27 cellular contexts compared by ENCODE assay signal in the genomic region with DNA sequence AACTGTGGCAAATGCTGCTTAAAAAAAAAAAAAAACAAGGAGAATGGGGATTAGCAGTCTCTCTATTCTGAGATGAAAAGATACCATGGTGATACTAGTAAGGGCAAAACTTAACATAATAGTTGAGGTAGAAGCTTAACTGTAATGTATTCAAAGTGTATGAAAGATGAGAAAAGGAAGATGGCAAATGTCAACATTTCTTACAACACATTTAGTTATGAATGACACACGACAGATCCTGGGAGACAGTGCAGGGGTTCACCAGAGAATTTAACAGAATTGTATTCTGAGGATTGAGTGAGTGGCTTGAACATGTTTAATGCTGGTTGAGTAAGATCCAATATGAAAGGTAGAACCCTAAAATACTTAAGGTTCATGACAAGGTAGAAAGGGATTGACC. TPM values are rescaled to one million over a fixed set of nuclear protein-coding genes. Genes with fewer than 3 reads are reported as not detected.
DNase-seq lines count a peak whose midpoint lies in the region; ATAC-seq and TF ChIP-seq lines count a peak whose summit lies in the region.
"Had no signal": no experiment of that assay in that cellular context is flagged by ENCODE, and none has a peak within 500 bp of the region (broad histone marks: within the 10 kb centered on the region; RNA-seq: fewer than 3 reads in every experiment).

No MANE protein-coding gene starts in this region.

- H4K20me1 ChIP-seq in neural cell (ENCODE audit: insufficient read depth) = no peaks in the 10 kb centered on the region

- H3K9me3 ChIP-seq in neural cell (ENCODE audit: low read length) (no peaks in the 10 kb centered on the region), left lung (no peaks in the 10 kb centered on the region)
- H3K9me3 ChIP-seq: A549, esophagus muscularis mucosa, vagina had no signal

- no peaks in the 10 kb centered on the region for H3K27me3 ChIP-seq in neural cell (ENCODE audit: insufficient read depth, low read depth, low read length)
- H3K27me3 ChIP-seq in left lung = no peaks in the 10 kb centered on the region
- H3K27me3 ChIP-seq: esophagus muscularis mucosa, vagina had no signal

- peaks cover 41% of the 10 kb centered on the region for H3K4me1 Mint-ChIP-seq in activated CD8-positive, alpha-beta memory T cell treated with anti-CD3 and anti-CD28 coated beads, Interleukin-2, amount 10 ng/mL, durations not matched to agents 7 days and 5 days
- peaks cover 64% of the 10 kb centered on the region for H3K4me1 Mint-ChIP-seq in activated naive CD8-positive, alpha-beta T cell (ENCODE audit: low read depth)

- H3K36me3 Mint-ChIP-seq in activated CD8-positive, alpha-beta memory T cell treated with anti-CD3 and anti-CD28 coated beads, Interleukin-2, amount 10 ng/mL, durations not matched to agents 7 days and 5 days = peaks cover 40% of the 10 kb centered on the region
- peaks cover 7% of the 10 kb centered on the region for H3K36me3 Mint-ChIP-seq in activated naive CD8-positive, alpha-beta T cell

- intact Hi-C loops in left lung (cut with DNase I) = no loop called here

- no peaks in the 10 kb centered on the region for H3F3A ChIP-seq in neural cell (ENCODE audit: insufficient read depth, low read length, poor library complexity, severe bottlenecking)

- no peak overlapping the region for H3K4me3 Mint-ChIP-seq in activated CD8-positive, alpha-beta memory T cell treated with anti-CD3 and anti-CD28 coated beads, Interleukin-2, amount 10 ng/mL, durations not matched to agents 7 days and 5 days
- no peak overlapping the region for H3K4me3 Mint-ChIP-seq in activated naive CD8-positive, alpha-beta T cell

- H3K27me3 Mint-ChIP-seq in activated CD8-positive, alpha-beta memory T cell treated with anti-CD3 and anti-CD28 coated beads, Interleukin-2, amount 10 ng/mL, durations not matched to agents 7 days and 5 days = no peaks in the 10 kb centered on the region
- no peaks in the 10 kb centered on the region for H3K27me3 Mint-ChIP-seq in activated naive CD8-positive, alpha-beta T cell

- no peak overlapping the region for H3K9ac ChIP-seq in neural cell (ENCODE audit: low read length)

- H3K27ac ChIP-seq in neural cell (ENCODE audit: low read length) (no peak overlapping the region), left lung (no peak overlapping the region)
- H3K27ac ChIP-seq: A549, C4-2B, esophagus muscularis mucosa, vagina had no signal

- no peaks in the 10 kb centered on the region for H3K4me1 ChIP-seq in left lung
- H3K4me1 ChIP-seq: A549 had no signal

- peaks cover 4% of the 10 kb centered on the region for H3K36me3 ChIP-seq in neural cell (ENCODE audit: insufficient read depth, low read length)
- peaks cover 0 to 31% of the 10 kb centered on the region in 2 donors for H3K36me3 ChIP-seq in left lung
- H3K36me3 ChIP-seq: vagina had no signal

- ATAC-seq in activated CD8-positive, alpha-beta memory T cell treated with anti-CD3 and anti-CD28 coated beads, Interleukin-2, amount 10 ng/mL, durations not matched to agents 7 days and 5 days = no peak
- ATAC-seq in GM21737 (IDR thresholded peaks at IDR 0.05; ENCODE audit: unreplicated experiment) = peak; percentile 22
- no peak for ATAC-seq in left lung
- ATAC-seq: A549, left colon, SK-N-SH treated with all-trans-retinoic acid at 6 μM for 48 hours had no signal

- no peak for TF ChIP-seq CTCF in neural cell (IDR thresholded peaks at IDR 0.05; ENCODE audit: poor library complexity, severe bottlenecking)
- TF ChIP-seq CTCF in left lung (IDR thresholded peaks at IDR 0.05) = no peak

- CTCF ChIA-PET in activated CD8-positive, alpha-beta memory T cell treated with anti-CD3 and anti-CD28 coated beads, Interleukin-2, amount 10 ng/mL, durations not matched to agents 7 days and 5 days (lab: Charles Lee) = interaction anchor here (1.0 kb wide), 1 partner anchor 53 kb away, joined by 3 read pairs; a partner anchor contains a TSS

- peaks cover 57% of the 10 kb centered on the region for H3K79me2 ChIP-seq in neural cell (replicated peaks; ENCODE audit: insufficient read depth, low read length)

- H3K9me3 Mint-ChIP-seq in activated CD8-positive, alpha-beta memory T cell treated with anti-CD3 and anti-CD28 coated beads, Interleukin-2, amount 10 ng/mL, durations not matched to agents 7 days and 5 days (ENCODE audit: low read depth) = no peaks in the 10 kb centered on the region
- no peaks in the 10 kb centered on the region for H3K9me3 Mint-ChIP-seq in activated naive CD8-positive, alpha-beta T cell (ENCODE audit: low read depth)

- TF ChIP-seq RAD21 in neural cell (conservative IDR thresholded peaks at IDR 0.05) = no peak

- in situ Hi-C loops in G401 (cut with HindIII; ENCODE audit: low sequenced_read_pairs) = no loop called here

- H3K27ac Mint-ChIP-seq in activated CD8-positive, alpha-beta memory T cell treated with anti-CD3 and anti-CD28 coated beads, Interleukin-2, amount 10 ng/mL, durations not matched to agents 7 days and 5 days = peak overlapping the region; percentile 22
- peak overlapping the region; percentile 59 for H3K27ac Mint-ChIP-seq in activated naive CD8-positive, alpha-beta T cell

- TF ChIP-seq EP300 in neural cell (conservative IDR thresholded peaks at IDR 0.05; ENCODE audit: poor library complexity, severe bottlenecking) = peak; percentile 83

- H3K4me2 ChIP-seq in neural cell (ENCODE audit: low read length) = no peak overlapping the region
- H3K4me2 ChIP-seq: A549, smooth muscle cell had no signal

- no peak overlapping the region for H2AFZ ChIP-seq in neural cell (ENCODE audit: low read depth, low read length)

- no peak for DNase-seq in activated CD8-positive, alpha-beta memory T cell treated with anti-CD3 and anti-CD28 coated beads, Interleukin-2, amount 10 ng/mL, durations not matched to agents 7 days and 5 days
- DNase-seq in activated CD8-positive, alpha-beta memory T cell treated with anti-CD3 and anti-CD28 coated beads for 24 hours = no peak
- DNase-seq in G401 (ENCODE audit: low spot score) (no peak), hepatic stellate cell (ENCODE audit: low spot score) (no peak), left lung (no peak)
- DNase-seq: activated CD4-positive, alpha-beta T cell treated with anti-CD3 and anti-CD28 coated beads for 4 hours; activated T-cell treated with anti-CD3 and anti-CD28 coated beads, Interleukin-2, amount 50 U/mL, for 1 hour; amygdala; DMS79; effector CD4-positive, alpha-beta T cell; left colon; midbrain; NCI-H1105; NCI-H2107; NCI-H524; RPMI8226; stimulated activated CD4-positive, alpha-beta T cell treated with anti-CD3 and anti-CD28 coated beads, Interleukin-4, amount 100 ng/mL, for 1 hour; substantia nigra had no signal

- H3K4me3 ChIP-seq in neural cell (ENCODE audit: low read length) = no peak overlapping the region
- H3K4me3 ChIP-seq in left lung = no peak overlapping the region
- H3K4me3 ChIP-seq: A549, esophagus muscularis mucosa, smooth muscle cell, vagina had no signal

- H3K9me2 ChIP-seq in neural cell (ENCODE audit: insufficient read depth, low read length) = no peaks in the 10 kb centered on the region

TF ChIP-seq in neural cell, 6 proteins besides CTCF, POLR2A, EP300 and RAD21:
- TF ChIP-seq POLR2AphosphoS5 (IDR thresholded peaks at IDR 0.05) = peak; percentile 70
- TF ChIP-seq, protein P1, sequence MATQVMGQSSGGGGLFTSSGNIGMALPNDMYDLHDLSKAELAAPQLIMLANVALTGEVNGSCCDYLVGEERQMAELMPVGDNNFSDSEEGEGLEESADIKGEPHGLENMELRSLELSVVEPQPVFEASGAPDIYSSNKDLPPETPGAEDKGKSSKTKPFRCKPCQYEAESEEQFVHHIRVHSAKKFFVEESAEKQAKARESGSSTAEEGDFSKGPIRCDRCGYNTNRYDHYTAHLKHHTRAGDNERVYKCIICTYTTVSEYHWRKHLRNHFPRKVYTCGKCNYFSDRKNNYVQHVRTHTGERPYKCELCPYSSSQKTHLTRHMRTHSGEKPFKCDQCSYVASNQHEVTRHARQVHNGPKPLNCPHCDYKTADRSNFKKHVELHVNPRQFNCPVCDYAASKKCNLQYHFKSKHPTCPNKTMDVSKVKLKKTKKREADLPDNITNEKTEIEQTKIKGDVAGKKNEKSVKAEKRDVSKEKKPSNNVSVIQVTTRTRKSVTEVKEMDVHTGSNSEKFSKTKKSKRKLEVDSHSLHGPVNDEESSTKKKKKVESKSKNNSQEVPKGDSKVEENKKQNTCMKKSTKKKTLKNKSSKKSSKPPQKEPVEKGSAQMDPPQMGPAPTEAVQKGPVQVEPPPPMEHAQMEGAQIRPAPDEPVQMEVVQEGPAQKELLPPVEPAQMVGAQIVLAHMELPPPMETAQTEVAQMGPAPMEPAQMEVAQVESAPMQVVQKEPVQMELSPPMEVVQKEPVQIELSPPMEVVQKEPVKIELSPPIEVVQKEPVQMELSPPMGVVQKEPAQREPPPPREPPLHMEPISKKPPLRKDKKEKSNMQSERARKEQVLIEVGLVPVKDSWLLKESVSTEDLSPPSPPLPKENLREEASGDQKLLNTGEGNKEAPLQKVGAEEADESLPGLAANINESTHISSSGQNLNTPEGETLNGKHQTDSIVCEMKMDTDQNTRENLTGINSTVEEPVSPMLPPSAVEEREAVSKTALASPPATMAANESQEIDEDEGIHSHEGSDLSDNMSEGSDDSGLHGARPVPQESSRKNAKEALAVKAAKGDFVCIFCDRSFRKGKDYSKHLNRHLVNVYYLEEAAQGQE (IDR thresholded peaks at IDR 0.05; ENCODE audit: borderline replicate concordance) = no peak

RNA-seq across cellular contexts. Expression of a gene that starts 52.7 kb away (rescaled TPM):
- total RNA-seq in activated CD8-positive, alpha-beta memory T cell treated with anti-CD3 and anti-CD28 coated beads, Interleukin-2, amount 10 ng/mL, durations not matched to agents 7 days and 5 days = 10 to 100 TPM; 72.2 to 79.8 TPM
- polyA plus RNA-seq in neural cell = 47.3 and 53.9 TPM in 2 replicates
- 110 and 130 TPM in 2 replicates for polyA minus RNA-seq in neural cell
- 66.5 and 99.2 TPM in 2 replicates for total RNA-seq in G401 (2014; rRNA removed; shearing (Covaris generic))
- 10 to 100 TPM; 70.9 to 76.5 TPM for total RNA-seq in left lung
